In genomic region chr17:75010683-75011406, GRCh38 we compare ENCODE assay signal across 8 cellular contexts. TPM values are rescaled to one million over a fixed set of nuclear protein-coding genes. Genes with fewer than 3 reads are reported as not detected.
DNase-seq lines count a peak whose midpoint lies in the region; ATAC-seq and TF ChIP-seq lines count a peak whose summit lies in the region.

No MANE protein-coding gene starts in this region.

- no peak overlapping the region for H3K27ac ChIP-seq in H9 (ENCODE audit: insufficient read length, low read depth, low read length)
- no peak overlapping the region for H3K27ac ChIP-seq in foreskin keratinocyte
- H3K27ac ChIP-seq in rectal smooth muscle tissue (ENCODE audit: low read depth, low read length), result peak overlapping the region; percentile 92

- WGBS in H9 (ENCODE audit: extremely low coverage, insufficient read length, low lambda C conversion rate), result no CpG with 5 or more reads among the region's 8 CpGs

- peak overlapping the region; percentile 15 to 87; a peak in 4 of 5 replicates for H3K4me3 Mint-ChIP-seq in H9
- H3K4me3 Mint-ChIP-seq in T-cell, result peak overlapping the region; percentile 53 to 94 (median 60)

- H2BK120ac ChIP-seq in H9 (ENCODE audit: low read depth, low read length, poor library complexity, severe bottlenecking), result no peak overlapping the region

- no peak overlapping the region for H3K4me2 ChIP-seq in H9 (ENCODE audit: insufficient read depth, insufficient read length, low read length)

- no peak overlapping the region for H2BK12ac ChIP-seq in H9 (ENCODE audit: insufficient read length, low read depth, low read length)

- no peak overlapping the region for H4K5ac ChIP-seq in H9 (ENCODE audit: insufficient read length, low read depth, low read length)

- H3K23me2 ChIP-seq in H9 (ENCODE audit: insufficient read length, low read depth, low read length, poor library complexity, severe bottlenecking), result peaks cover 10% of the 10 kb centered on the region

- CTCF ChIA-PET in T-cell (lab: Charles Lee), result interaction anchor here (0.6 to 4.1 kb wide), 12 partner anchors 9 to 643 kb away, joined by 3 to 46 read pairs (median 4); partner anchors contain the start of genes CDR2L (in 1 of the 2), HID1 (in 1 of the 2) and KCTD2 (in 1 of the 2)

- H3T11ph ChIP-seq in H9 (ENCODE audit: low read length), result no peak overlapping the region

- ATAC-seq in T-cell (replicated peaks in 1 of 4), result no peak
- peak; percentile 67 for ATAC-seq in foreskin keratinocyte

- no peaks in the 10 kb centered on the region for H3K79me1 ChIP-seq in H9 (ENCODE audit: insufficient read depth, low read depth, low read length, poor library complexity, severe bottlenecking)

- no peak overlapping the region for H3K9ac ChIP-seq in H9 (ENCODE audit: extremely low read depth, insufficient read length, low read length)
- no peak overlapping the region for H3K9ac ChIP-seq in rectal smooth muscle tissue (ENCODE audit: low read length)

- no peak overlapping the region for H4K91ac ChIP-seq in H9 (ENCODE audit: insufficient read length, low read depth, low read length)

- no peak overlapping the region for H3K23ac ChIP-seq in H9 (ENCODE audit: insufficient read length, low read depth, low read length)

- H3K18ac ChIP-seq in H9 (ENCODE audit: insufficient read length, low read depth, low read length), result no peak overlapping the region

- H2AK5ac ChIP-seq in H9 (ENCODE audit: insufficient read length, low read length), result no peak overlapping the region

- H4K20me1 ChIP-seq in H9 (ENCODE audit: control insufficient read depth, insufficient read depth, insufficient read length), result no peaks in the 10 kb centered on the region

- POLR2A ChIA-PET in T-cell (lab: Charles Lee), result no interaction called here

- H2BK15ac ChIP-seq in H9 (ENCODE audit: low read depth, low read length), result no peak overlapping the region

- H3K4me1 Mint-ChIP-seq in H9 (peaks cover 23 to 25% of the 10 kb centered on the region in 2 experiments), T-cell (peaks cover 32 to 33% (median 32%) of the 10 kb centered on the region in 3 donors)

- peaks cover 2% of the 10 kb centered on the region for H3K27me3 Mint-ChIP-seq in H9 (ENCODE audit: low read depth)
- peaks cover 0 to 3% of the 10 kb centered on the region in 2 donors for H3K27me3 Mint-ChIP-seq in T-cell

- no peak overlapping the region for H4K8ac ChIP-seq in H9 (replicated peaks; ENCODE audit: insufficient read length, low read depth, low read length)

- no peak overlapping the region for H2AFZ ChIP-seq in H9 (ENCODE audit: low read length)

- DNase-seq in AG08395 (ENCODE audit: low spot score), result peak; percentile 31
- peak; percentile 75 for DNase-seq in H9
- DNase-seq in T-cell, result no peak
- peak; percentile 44 to 73 for DNase-seq in foreskin keratinocyte
- no peak for DNase-seq in activated effector memory CD4-positive, alpha-beta T cell treated with anti-CD3 and anti-CD28 coated beads, Interleukin-2, amount 50 U/mL, for 16 hours
- no peak for DNase-seq in NCI-H128 (lab: John Stamatoyannopoulos, UW; ENCODE audit: unreplicated experiment)
- DNase-seq in SIG-M5 treated with dmso at 0.1 percent for 504 hours (lab: John Stamatoyannopoulos, UW; ENCODE audit: unreplicated experiment), result no peak

- H3K36me3 Mint-ChIP-seq in H9 (ENCODE audit: insufficient read depth in 1 of 3, low read depth in 3 of 3), result peaks cover 0 to 8% (median 2%) of the 10 kb centered on the region in 3 experiments; a peak in 3 of 7 replicates
- H3K36me3 Mint-ChIP-seq in T-cell, result peaks cover 3% of the 10 kb centered on the region

- peak overlapping the region; percentile 52 to 61 (median 54); a peak in 2 of 7 replicates for H3K27ac Mint-ChIP-seq in H9
- peak overlapping the region in 1 of 2 donors; percentile 11 for H3K27ac Mint-ChIP-seq in T-cell

- no peak overlapping the region for H3K56ac ChIP-seq in H9 (ENCODE audit: insufficient read length, low read depth, low read length)

- no peak overlapping the region for H3K4ac ChIP-seq in H9 (ENCODE audit: low read depth, low read length)

- no peak overlapping the region for H3K4me3 ChIP-seq in rectal smooth muscle tissue (ENCODE audit: low read length)

- H3K9me3 Mint-ChIP-seq in H9 (no peaks in the 10 kb centered on the region), T-cell (no peaks in the 10 kb centered on the region)

- no peak for TF ChIP-seq CTCF in H9 (conservative IDR thresholded peaks at IDR 0.05)
- peak; percentile 44 for TF ChIP-seq CTCF in foreskin keratinocyte (conservative IDR thresholded peaks at IDR 0.05)

- H2BK5ac ChIP-seq in H9 (ENCODE audit: insufficient read length, low read length), result no peak overlapping the region

- H3K79me2 ChIP-seq in H9 (ENCODE audit: insufficient read depth, low read length), result no peaks in the 10 kb centered on the region

- H3K14ac ChIP-seq in H9 (ENCODE audit: insufficient read depth, low read length), result no peak overlapping the region

- H2BK20ac ChIP-seq in H9 (ENCODE audit: low read depth, low read length, poor library complexity, severe bottlenecking), result no peak overlapping the region

- no peaks in the 10 kb centered on the region for H3K36me3 ChIP-seq in rectal smooth muscle tissue (ENCODE audit: control insufficient read depth, insufficient read depth, low read length)

- H3K4me1 ChIP-seq in H9 (ENCODE audit: insufficient read depth, low read length) (no peaks in the 10 kb centered on the region; the same call in 1 of the 2 replicates), foreskin keratinocyte (peaks cover 11% of the 10 kb centered on the region), rectal smooth muscle tissue (ENCODE audit: control insufficient read depth, insufficient read depth, low read length) (peaks cover 15% of the 10 kb centered on the region)

- no peaks in the 10 kb centered on the region for H3K27me3 ChIP-seq in H9 (ENCODE audit: insufficient read depth, low read length)
- no peaks in the 10 kb centered on the region for H3K27me3 ChIP-seq in foreskin keratinocyte
- H3K27me3 ChIP-seq in rectal smooth muscle tissue (ENCODE audit: control insufficient read depth, insufficient read depth, low read length), result no peaks in the 10 kb centered on the region

- H3K9me3 ChIP-seq in H9 (ENCODE audit: control insufficient read depth, low read depth, low read length), result no peaks in the 10 kb centered on the region

RNA-seq across cellular contexts. Expression of gene MRPL58, which starts 1.6 kb away (rescaled TPM):
- total RNA-seq in H9 (2021) (41.0 and 43.2 TPM in 2 replicates), T-cell (10 to 100 TPM; 15.6 to 30.6 (median 26.6) TPM), foreskin keratinocyte (56.2 and 65.9 TPM in 2 replicates)
- 79.6 and 87.4 TPM in 2 replicates for polyA plus RNA-seq in foreskin keratinocyte

RNA-seq across cellular contexts. Expression of gene CDR2L, which starts 23.4 kb away (rescaled TPM):
- 23.3 and 24.0 TPM in 2 replicates for total RNA-seq in H9 (2021)
- total RNA-seq in T-cell, result under 1 TPM in 4 of 5 donors, not detected in 1; 0.12 to 0.29 (median 0.19) TPM
- 9.7 and 10.1 TPM in 2 replicates for total RNA-seq in foreskin keratinocyte
- polyA plus RNA-seq in foreskin keratinocyte, result 8.2 and 8.6 TPM in 2 replicates

RNA-seq across cellular contexts. Expression of gene ATP5PD, which starts 35.9 kb away (rescaled TPM):
- total RNA-seq in H9 (2021) (344 TPM in 2 replicates), T-cell (100 to 1,000 TPM; 115 to 170 (median 139) TPM), foreskin keratinocyte (318 and 323 TPM in 2 replicates)
- polyA plus RNA-seq in foreskin keratinocyte, result 425 and 434 TPM in 2 replicates

RNA-seq across cellular contexts. Expression of gene KCTD2, which starts 36.2 kb away (rescaled TPM):
- 40.1 and 41.6 TPM in 2 replicates for total RNA-seq in H9 (2021)
- 10 to 100 TPM; 22.0 to 32.8 (median 29.0) TPM for total RNA-seq in T-cell
- total RNA-seq in foreskin keratinocyte, result 11.6 and 12.7 TPM in 2 replicates
- 7.3 and 7.7 TPM in 2 replicates for polyA plus RNA-seq in foreskin keratinocyte

RNA-seq across cellular contexts. Expression of gene HID1, which starts 38.3 kb away (rescaled TPM):
- total RNA-seq in H9 (2021) (12.7 and 13.9 TPM in 2 replicates), T-cell (10 to 100 TPM; 12.7 to 21.0 (median 14.5) TPM), foreskin keratinocyte (0.07 and 0.10 TPM in 2 replicates)
- polyA plus RNA-seq in foreskin keratinocyte, result 0.15 TPM in 1 of 2 replicates, not detected in the other

Comparison
In these comparisons a context has a peak if more than half of its experiments do, and no peak if none do; other contexts are left out.
1. DNase-seq: peak in AG08395 (single experiment), H9 (single experiment) and foreskin keratinocyte (2 of 2); none in T-cell (0 of 34), activated effector memory CD4-positive, alpha-beta T cell treated with anti-CD3 and anti-CD28 coated beads, Interleukin-2, amount 50 U/mL, for 16 hours (single experiment), NCI-H128 (single experiment) and SIG-M5 treated with dmso at 0.1 percent for 504 hours (single experiment).